ENCODE assay signal across 9 cellular contexts in genomic region chr1:7679159-7679872, GRCh38.
DNase-seq lines count a peak whose midpoint lies in the region; ATAC-seq, FAIRE-seq and TF ChIP-seq lines count a peak whose summit lies in the region.
"Had no signal": no experiment of that assay in that cellular context is flagged by ENCODE, and none has a peak within 500 bp of the region (broad histone marks: within the 10 kb centered on the region; RNA-seq: fewer than 3 reads in every experiment).

No MANE protein-coding gene starts in this region.

- H3K27me3 Mint-ChIP-seq in activated B cell treated with CpG ODN at 0.5 μM for 24 hours = peaks cover 9% of the 10 kb centered on the region

- H3K27ac ChIP-seq in kidney (ENCODE audit: low read depth in 2 of 2, low read length in 2 of 2) = no peak overlapping the region
- peak overlapping the region in 5 of 21 experiments; percentile 47 to 77 (median 71) for H3K27ac ChIP-seq in skin epidermis
- H3K27ac ChIP-seq: pancreas had no signal

- DNase-seq in activated B cell treated with CpG ODN at 0.5 μM for 24 hours = no peak
- peak; percentile 67 for DNase-seq in kidney
- DNase-seq in SIG-M5 (lab: John Stamatoyannopoulos, UW) = no peak
- DNase-seq in NCI-H510A treated with DMSO at 0.1 percent for 48 hours (lab: John Stamatoyannopoulos, UW) = no peak

- POLR2A ChIA-PET in activated B cell treated with CpG ODN at 0.5 μM for 24 hours (lab: Charles Lee) = interaction anchor here (1.1 to 1.8 kb wide), 2 partner anchors 26 to 165 kb away, joined by 3 to 6 read pairs; no protein-coding TSS in a partner anchor

- no peak for FAIRE-seq in kidney (lab: Jason Lieb, UNC)
- FAIRE-seq: K562, pancreas had no signal

- intact Hi-C loops in activated B cell treated with CpG ODN at 0.5 μM for 24 hours (cut with micrococcal nuclease) (no loop called here), kidney (cut with DNase I) (no loop called here)

- ATAC-seq in activated B cell treated with CpG ODN at 0.5 μM for 24 hours (ENCODE audit: low read depth) (no peak), HG02852 (IDR thresholded peaks at IDR 0.05; ENCODE audit: unreplicated experiment) (no peak)

- H3K9me3 ChIP-seq in ES-I3 (ENCODE audit: control insufficient read depth, insufficient read depth, low read length) = no peaks in the 10 kb centered on the region
- H3K9me3 ChIP-seq in kidney (ENCODE audit: control insufficient read depth in 1 of 2, low read length in 2 of 2) = no peaks in the 10 kb centered on the region
- H3K9me3 ChIP-seq: pancreas had no signal

- no peak overlapping the region for H3K27ac Mint-ChIP-seq in activated B cell treated with CpG ODN at 0.5 μM for 24 hours

- H3K4me1 ChIP-seq in ES-I3 (ENCODE audit: insufficient read depth, low read length) (no peaks in the 10 kb centered on the region; the same call in 1 of the 2 replicates), kidney (ENCODE audit: control insufficient read depth in 1 of 2, insufficient read depth in 1 of 2, low read depth in 1 of 2, low read length in 2 of 2) (no peaks in the 10 kb centered on the region)
- H3K4me1 ChIP-seq: pancreas had no signal

- CTCF ChIA-PET in activated B cell treated with CpG ODN at 0.5 μM for 24 hours (lab: Charles Lee) = interaction anchor here (1.0 to 3.5 kb wide), 3 partner anchors 11 to 74 kb away, joined by 3 to 14 read pairs (median 4); no protein-coding TSS in a partner anchor

- peak overlapping the region; percentile 38 for H3K4me3 Mint-ChIP-seq in activated B cell treated with CpG ODN at 0.5 μM for 24 hours

- H3K4me1 Mint-ChIP-seq in activated B cell treated with CpG ODN at 0.5 μM for 24 hours = no peaks in the 10 kb centered on the region

- H3K4me3 ChIP-seq in kidney (ENCODE audit: low read length in 2 of 2) (peak overlapping the region in 1 of 2 donors; percentile 61), skin epidermis (peak overlapping the region in 4 of 7 experiments; percentile 47 to 84 (median 73))

- H3K36me3 ChIP-seq in ES-I3 (ENCODE audit: insufficient read depth, low read length) = no peaks in the 10 kb centered on the region
- H3K36me3 ChIP-seq in kidney (ENCODE audit: control insufficient read depth in 1 of 2, insufficient read depth in 2 of 2, low read length in 2 of 2) = no peaks in the 10 kb centered on the region
- H3K36me3 ChIP-seq: pancreas had no signal

- H3K36me3 Mint-ChIP-seq in activated B cell treated with CpG ODN at 0.5 μM for 24 hours (ENCODE audit: low read depth) = no peaks in the 10 kb centered on the region

- no peaks in the 10 kb centered on the region for H3K9me3 Mint-ChIP-seq in activated B cell treated with CpG ODN at 0.5 μM for 24 hours

- peak overlapping the region; percentile 88; the same call in 1 of the 2 replicates for H3K9ac ChIP-seq in ES-I3 (ENCODE audit: low read depth, low read length)
- H3K9ac ChIP-seq in kidney (ENCODE audit: low read length in 2 of 2) = peak overlapping the region in 1 of 2 donors; percentile 12

- TF ChIP-seq CTCF in activated B cell treated with CpG ODN at 0.5 μM for 24 hours (IDR thresholded peaks at IDR 0.05) = no peak
- no peak for TF ChIP-seq CTCF in kidney (IDR thresholded peaks at IDR 0.05; ENCODE audit: borderline replicate concordance, extremely low read depth, insufficient read depth)
